ENCODE assay signal across 16 cellular contexts in the genomic region with DNA sequence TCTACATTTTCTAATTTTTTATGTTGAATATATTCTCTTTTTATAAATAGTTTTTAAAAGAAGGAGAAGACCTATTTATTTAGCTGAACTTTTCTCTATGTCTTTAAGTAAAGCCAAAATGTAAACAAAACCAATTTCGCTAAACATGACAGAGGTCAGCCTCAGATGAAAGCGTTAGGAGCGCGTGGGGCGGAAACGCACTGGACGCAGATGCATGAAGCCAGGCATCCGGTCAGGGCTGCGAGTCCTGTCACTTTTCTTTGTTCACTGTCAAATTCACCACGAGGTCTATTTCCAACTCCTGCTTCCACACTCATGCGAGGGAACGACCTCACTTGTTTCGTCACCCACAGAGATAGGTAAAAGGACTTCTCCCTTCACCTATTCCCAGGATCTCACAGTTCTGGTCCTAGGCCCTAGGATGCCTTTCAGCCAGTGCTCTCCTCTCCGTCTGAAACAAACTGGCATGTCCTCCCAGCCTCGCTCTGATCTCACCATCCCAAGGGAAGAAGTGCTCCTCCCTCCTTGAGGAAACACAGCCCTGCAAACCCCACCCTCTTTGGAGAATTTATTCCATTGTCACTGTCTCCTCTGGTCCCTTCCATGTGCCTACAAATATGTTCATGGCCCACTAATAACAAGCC. TPM values are rescaled to one million over a fixed set of nuclear protein-coding genes. Genes with fewer than 3 reads are reported as not detected.
DNase-seq lines count a peak whose midpoint lies in the region; ATAC-seq and TF ChIP-seq lines count a peak whose summit lies in the region.
"Had no signal": no experiment of that assay in that cellular context is flagged by ENCODE, and none has a peak within 500 bp of the region (broad histone marks: within the 10 kb centered on the region; RNA-seq: fewer than 3 reads in every experiment).

No MANE protein-coding gene starts in this region.

- TF ChIP-seq POLR2A in adrenal gland (IDR thresholded peaks at IDR 0.05) (no peak), sigmoid colon (IDR thresholded peaks at IDR 0.05) (no peak)

- no peaks in the 10 kb centered on the region for H3K9me3 ChIP-seq in adrenal gland (replicated peaks in 1 of 3)
- no peaks in the 10 kb centered on the region for H3K9me3 ChIP-seq in sigmoid colon
- H3K9me3 ChIP-seq: prostate gland, SK-N-SH had no signal

- ATAC-seq in left cardiac atrium (peak; percentile 20 to 59), HG03520 (IDR thresholded peaks at IDR 0.05; ENCODE audit: unreplicated experiment) (no peak)
- ATAC-seq: HCT116 had no signal

- H3K36me3 ChIP-seq in adrenal gland (replicated peaks in 1 of 2), result no peaks in the 10 kb centered on the region
- no peaks in the 10 kb centered on the region for H3K36me3 ChIP-seq in sigmoid colon
- H3K36me3 ChIP-seq: prostate gland had no signal

- no peak for TF ChIP-seq EP300 in sigmoid colon (IDR thresholded peaks at IDR 0.05)

- WGBS in adrenal gland, 4 donors, result 84 to 91% (median 87%) methylated on average over 15 of the region's 15 CpGs
- 88 to 91% methylated on average over 15 of the region's 15 CpGs for WGBS in sigmoid colon, 2 donors

- H3K4me3 ChIP-seq in AG10803 (ENCODE audit: low read length) (no peak overlapping the region), adrenal gland (no peak overlapping the region), sigmoid colon (no peak overlapping the region)
- H3K4me3 ChIP-seq: prostate gland had no signal

- peaks cover 9 to 40% of the 10 kb centered on the region in 2 donors for H3K4me1 ChIP-seq in adrenal gland (replicated peaks in 1 of 2)
- peaks cover 0 to 71% (median 48%) of the 10 kb centered on the region in 4 donors for H3K4me1 ChIP-seq in sigmoid colon
- H3K4me1 ChIP-seq: prostate gland had no signal

- H3K27ac ChIP-seq in adrenal gland (peak overlapping the region in 3 of 5 donors; percentile 29 to 53 (median 35)), sigmoid colon (peak overlapping the region; percentile 53 to 89 (median 64))
- H3K27ac ChIP-seq: KMS-11, prostate gland had no signal

- H3K27me3 ChIP-seq in adrenal gland (no peaks in the 10 kb centered on the region), sigmoid colon (no peaks in the 10 kb centered on the region)

- intact Hi-C loops in adrenal gland (cut with DNase I) (no loop called here), left cardiac atrium (cut with DNase I) (no loop called here), sigmoid colon (cut with DNase I) (no loop called here)

- DNase-seq in AG10803 (ENCODE audit: low read depth) (peak; percentile 48), adrenal gland (no peak), left cardiac atrium (peak; percentile 49), sigmoid colon (no peak), SIG-M5 treated with dmso at 0.1 percent for 504 hours (lab: John Stamatoyannopoulos, UW; ENCODE audit: unreplicated experiment) (no peak), DMS53 treated with DMSO at 0.1 percent for 48 hours (lab: John Stamatoyannopoulos, UW; ENCODE audit: unreplicated experiment) (no peak), GM19240 (ENCODE audit: insufficient read length, low spot score) (no peak)
- DNase-seq: activated CD8-positive, alpha-beta memory T cell treated with anti-CD3 and anti-CD28 coated beads for 24 hours; activated gamma-delta T cell; NCI-H146; SK-N-SH; stimulated activated CD8-positive, alpha-beta memory T cell treated with anti-CD3 and anti-CD28 coated beads, Interleukin-4, amount 100 ng/mL, for 48 hours had no signal

- TF ChIP-seq CTCF in AG10803 (conservative IDR thresholded peaks at IDR 0.05; ENCODE audit: low read length), result no peak
- TF ChIP-seq CTCF in adrenal gland (IDR thresholded peaks at IDR 0.05), result no peak
- no peak for TF ChIP-seq CTCF in sigmoid colon (IDR thresholded peaks at IDR 0.05)

RNA-seq across cellular contexts. Expression of a gene that starts 57.9 kb away (rescaled TPM):
- total RNA-seq in adrenal gland (100 to 1,000 TPM in 6 of 8 donors, 10 to 100 TPM in 2; 73.6 to 404 (median 111) TPM), left cardiac atrium (100 to 1,000 TPM in 1 of 2 donors, 10 to 100 TPM in 1; 86.1 to 119 TPM), sigmoid colon (100 to 1,000 TPM in 2 of 4 donors, 10 to 100 TPM in 2; 89.2 to 203 (median 125) TPM)
- polyA plus RNA-seq in adrenal gland (10 to 100 TPM; 22.8 to 30.8 (median 25.6) TPM), sigmoid colon (10 to 100 TPM; 15.0 to 27.0 (median 22.7) TPM)

Comparison
In these comparisons a context has a peak if more than half of its experiments do, and no peak if none do; other contexts are left out.
1. DNase-seq: peak in AG10803 (single experiment) and left cardiac atrium (single experiment); none in adrenal gland (0 of 7), sigmoid colon (single experiment), SIG-M5 treated with dmso at 0.1 percent for 504 hours (single experiment), DMS53 treated with DMSO at 0.1 percent for 48 hours (single experiment) and GM19240 (single experiment).